Comparison of ENCODE assay signal across 17 cellular contexts in the genomic region with DNA sequence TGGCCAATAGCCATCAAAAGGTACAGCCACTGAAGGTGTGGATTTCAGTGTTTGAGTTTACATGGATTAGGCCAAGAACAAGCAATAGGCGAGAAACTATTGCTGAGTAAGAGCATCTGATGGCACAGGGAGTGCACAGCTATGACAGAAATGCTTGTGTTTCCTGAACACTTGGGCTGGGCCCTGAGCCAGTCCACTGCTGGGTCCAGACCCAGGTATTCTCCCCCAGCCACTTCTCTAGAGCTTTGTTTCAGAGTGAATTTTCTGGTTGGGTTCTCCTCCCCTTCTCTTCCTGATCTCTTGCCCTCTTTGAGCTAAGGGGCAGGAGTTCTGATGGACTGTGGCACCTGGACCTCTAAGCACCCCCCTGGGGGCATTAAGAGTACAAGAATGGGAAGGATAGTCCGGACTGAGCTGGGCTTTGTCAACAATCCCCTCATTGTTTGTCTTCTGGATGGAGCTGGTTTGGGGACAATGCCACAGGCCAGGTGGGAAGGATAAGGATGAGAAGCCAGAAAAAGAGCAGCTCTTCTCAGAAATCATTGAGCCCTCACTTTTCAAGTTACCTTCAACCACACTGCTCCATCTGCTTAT. TPM values are rescaled to one million over a fixed set of nuclear protein-coding genes. Genes with fewer than 3 reads are reported as not detected.
A peak's percentile ranks its signal among the peaks of the same experiment; 100 is the strongest.
DNase-seq lines count a peak whose midpoint lies in the region; ATAC-seq and TF ChIP-seq lines count a peak whose summit lies in the region.
"Had no signal": no experiment of that assay in that cellular context is flagged by ENCODE, and none has a peak within 500 bp of the region (broad histone marks: within the 10 kb centered on the region; RNA-seq: fewer than 3 reads in every experiment).

No MANE protein-coding gene starts in this region.

- H3F3A ChIP-seq in GM23338 (replicated peaks; ENCODE audit: low read depth), result peaks cover 18% of the 10 kb centered on the region

- H3K36me3 ChIP-seq in GM23338 (ENCODE audit: insufficient read depth) (no peaks in the 10 kb centered on the region), heart right ventricle (no peaks in the 10 kb centered on the region)
- H3K36me3 ChIP-seq: BLaER1 treated with 17β-estradiol and CSF1 and Interleukin-3, amounts not matched to agents 10 nM and 100 nM had no signal

- intact Hi-C loops in heart right ventricle (cut with DNase I), result no loop called here

- H3K9me2 ChIP-seq in GM23338 (ENCODE audit: insufficient read depth), result no peaks in the 10 kb centered on the region

- TF ChIP-seq CTCF in GM23338 (conservative IDR thresholded peaks at IDR 0.05; ENCODE audit: low read depth in 2 of 2) (no peak), nephron (IDR thresholded peaks at IDR 0.05; ENCODE audit: unreplicated experiment in 3 of 3) (no peak), GM13976 (IDR thresholded peaks at IDR 0.05; ENCODE audit: borderline replicate concordance, control extremely low read depth, extremely low read depth, insufficient read depth, missing control alignments) (no peak), heart right ventricle (IDR thresholded peaks at IDR 0.05) (no peak)

- no peak overlapping the region for H3K4me2 ChIP-seq in GM23338
- H3K4me2 ChIP-seq: BLaER1 treated with 17β-estradiol and CSF1 and Interleukin-3, amounts not matched to agents 10 nM and 100 nM had no signal

- H2AFZ ChIP-seq in GM23338, result no peak overlapping the region

- H3K9me3 ChIP-seq in heart right ventricle, result no peaks in the 10 kb centered on the region

- no peaks in the 10 kb centered on the region for H3K36me3 Mint-ChIP-seq in GM23338 (ENCODE audit: low read depth)
- peaks cover 1% of the 10 kb centered on the region for H3K36me3 Mint-ChIP-seq in nephron (ENCODE audit: low read depth)
- H3K36me3 Mint-ChIP-seq in T-helper 2 cell treated with Interferon-gamma antibody and Interleukin-4, amounts not matched to agents 5 μg/mL and 100 μg/mL, for 36 hours (ENCODE audit: low read depth), result no peaks in the 10 kb centered on the region
- H3K36me3 Mint-ChIP-seq: CD4-positive, CD25-positive, alpha-beta regulatory T cell had no signal

- no peak overlapping the region for H3K4me3 Mint-ChIP-seq in GM23338
- peak overlapping the region in 2 of 3 experiments; percentile 27 to 48 for H3K4me3 Mint-ChIP-seq in nephron
- no peak overlapping the region for H3K4me3 Mint-ChIP-seq in T-helper 2 cell treated with Interferon-gamma antibody and Interleukin-4, amounts not matched to agents 5 μg/mL and 100 μg/mL, for 36 hours
- H3K4me3 Mint-ChIP-seq: CD4-positive, CD25-positive, alpha-beta regulatory T cell had no signal

- in situ Hi-C loops in GM13976 (cut with MboI; ENCODE audit: low sequenced_read_pairs, unreplicated experiment), result no loop called here

- no peak overlapping the region for H3K27ac ChIP-seq in GM23338 (ENCODE audit: low read depth)
- no peak overlapping the region for H3K27ac ChIP-seq in heart right ventricle
- H3K27ac ChIP-seq: BLaER1 treated with 17β-estradiol and CSF1 and Interleukin-3, amounts not matched to agents 10 nM and 100 nM; HL-60 had no signal

- peaks cover 9% of the 10 kb centered on the region; the same call in 2 of the 3 replicates for H3K4me1 Mint-ChIP-seq in GM23338
- H3K4me1 Mint-ChIP-seq in nephron, result peaks cover 92% of the 10 kb centered on the region
- H3K4me1 Mint-ChIP-seq in T-helper 2 cell treated with Interferon-gamma antibody and Interleukin-4, amounts not matched to agents 5 μg/mL and 100 μg/mL, for 36 hours (ENCODE audit: low read depth), result peaks cover 7% of the 10 kb centered on the region

- H3K4me1 ChIP-seq in GM23338 (ENCODE audit: insufficient read depth) (peaks cover 8% of the 10 kb centered on the region; the same call in 1 of the 2 replicates), heart right ventricle (no peaks in the 10 kb centered on the region)

- 32 to 38% methylated on average over 2 of the region's 2 CpGs for WGBS in heart right ventricle, 2 donors

- H3K9me3 Mint-ChIP-seq in GM23338 (peaks cover 4% of the 10 kb centered on the region; the same call in 2 of the 3 replicates), nephron (no peaks in the 10 kb centered on the region)
- H3K9me3 Mint-ChIP-seq in T-helper 2 cell treated with Interferon-gamma antibody and Interleukin-4, amounts not matched to agents 5 μg/mL and 100 μg/mL, for 36 hours, result no peaks in the 10 kb centered on the region

- H3K27ac Mint-ChIP-seq in GM23338, result no peak overlapping the region
- H3K27ac Mint-ChIP-seq in nephron, result no peak overlapping the region
- H3K27ac Mint-ChIP-seq in T-helper 2 cell treated with Interferon-gamma antibody and Interleukin-4, amounts not matched to agents 5 μg/mL and 100 μg/mL, for 36 hours, result no peak overlapping the region

- H3K27me3 Mint-ChIP-seq in GM23338 (ENCODE audit: insufficient read depth, low read depth, poor library complexity), result peaks cover 100% of the 10 kb centered on the region
- peaks cover 13% of the 10 kb centered on the region for H3K27me3 Mint-ChIP-seq in nephron (ENCODE audit: low read depth)
- H3K27me3 Mint-ChIP-seq in T-helper 2 cell treated with Interferon-gamma antibody and Interleukin-4, amounts not matched to agents 5 μg/mL and 100 μg/mL, for 36 hours (ENCODE audit: low read depth), result peaks cover 90% of the 10 kb centered on the region

- no peak for ATAC-seq in GM23338
- no peak for ATAC-seq in heart right ventricle

- H3K27me3 ChIP-seq in GM23338 (ENCODE audit: insufficient read depth) (peaks cover 100% of the 10 kb centered on the region), heart right ventricle (peaks cover 16 to 99% (median 99%) of the 10 kb centered on the region in 7 donors)

- DNase-seq in GM23338 (ENCODE audit: low spot score) (no peak), NCI-H69 (lab: John Stamatoyannopoulos, UW) (peak; percentile 34), islet precursor cell (peak; percentile 61), NCI-H526 treated with DMSO at 0.1 percent for 48 hours (lab: John Stamatoyannopoulos, UW) (no peak), GM13976 (ENCODE audit: low spot score) (no peak), heart right ventricle (no peak)
- no peak for DNase-seq in T-helper 2 cell treated with Interferon-gamma antibody and Interleukin-4, amounts not matched to agents 5 μg/mL and 100 μg/mL, for 36 hours (ENCODE audit: low spot score)
- DNase-seq: ACHN; CD4-positive, CD25-positive, alpha-beta regulatory T cell; DMS53; GOT3; HCEC 1CT; IMR-90 had no signal

- peaks cover 47% of the 10 kb centered on the region for H4K20me1 ChIP-seq in GM23338 (replicated peaks; ENCODE audit: insufficient read depth)

- H3K4me3 ChIP-seq in GM23338, result no peak overlapping the region
- no peak overlapping the region for H3K4me3 ChIP-seq in heart right ventricle
- H3K4me3 ChIP-seq: BLaER1 treated with 17β-estradiol and CSF1 and Interleukin-3, amounts not matched to agents 10 nM and 100 nM had no signal

- H3K79me2 ChIP-seq in GM23338 (replicated peaks; ENCODE audit: insufficient read depth), result no peaks in the 10 kb centered on the region

TF ChIP-seq in GM23338, 12 proteins besides CTCF, POLR2A, EP300 and RAD21:
- TF ChIP-seq ZNF331 (CRISPR knock-in tag; IDR thresholded peaks at IDR 0.05; ENCODE audit: low read depth) (no peak), EZH2 (IDR thresholded peaks at IDR 0.05; ENCODE audit: low read depth, unreplicated experiment) (peak; percentile 15)

RNA-seq across cellular contexts. Expression of gene HOXC5, which starts 8.3 kb away (rescaled TPM):
- total RNA-seq in GM23338 (2014; rRNA removed; shearing (Covaris generic)), result not detected in 2 replicates
- polyA plus RNA-seq in GM23338 (2016; fragmentation: Nextera tagmentation; extraction: Ambion mirVana), result not detected in 2 replicates
- not detected for total RNA-seq in heart right ventricle
- polyA plus RNA-seq in heart right ventricle, result under 1 TPM in 1 of 2 donors, not detected in 1; 0.01 TPM
- total RNA-seq: A172; CD4-positive, CD25-positive, alpha-beta regulatory T cell; IMR-90 had no signal
- polyA plus RNA-seq: CD4-positive, CD25-positive, alpha-beta regulatory T cell; IMR-90 had no signal

RNA-seq across cellular contexts. Expression of gene HOXC4, which starts 12.4 kb away (rescaled TPM):
- not detected in 2 replicates for total RNA-seq in GM23338 (2014; rRNA removed; shearing (Covaris generic))
- not detected in 2 replicates for polyA plus RNA-seq in GM23338 (2016; fragmentation: Nextera tagmentation; extraction: Ambion mirVana)
- under 1 TPM in 3 of 10 donors, not detected in 7; 0.21 to 0.22 (median 0.21) TPM for total RNA-seq in heart right ventricle
- under 1 TPM in 1 of 2 donors, not detected in 1; 0.03 TPM for polyA plus RNA-seq in heart right ventricle
- total RNA-seq: A172 had no signal

RNA-seq across cellular contexts. Expression of gene HOXC6, which starts 13.0 kb away (rescaled TPM):
- total RNA-seq in GM23338 (2014; rRNA removed; shearing (Covaris generic)), result not detected in 2 replicates
- polyA plus RNA-seq in GM23338 (2016; fragmentation: Nextera tagmentation; extraction: Ambion mirVana) (not detected in 2 replicates), heart right ventricle (under 1 TPM; 0.03 to 0.29 TPM)
- under 1 TPM in 4 of 10 donors, not detected in 6; 0.13 to 0.36 (median 0.18) TPM for total RNA-seq in heart right ventricle
- total RNA-seq: CD4-positive, CD25-positive, alpha-beta regulatory T cell; IMR-90 had no signal
- polyA plus RNA-seq: CD4-positive, CD25-positive, alpha-beta regulatory T cell had no signal

RNA-seq across cellular contexts. Expression of gene HOXC8, which starts 32.4 kb away (rescaled TPM):
- total RNA-seq in GM23338 (2014; rRNA removed; shearing (Covaris generic)), result not detected in 2 replicates
- polyA plus RNA-seq in GM23338 (2016; fragmentation: Nextera tagmentation; extraction: Ambion mirVana) (not detected in 2 replicates), heart right ventricle (not detected)
- not detected for total RNA-seq in heart right ventricle
- total RNA-seq: A172; CD4-positive, CD25-positive, alpha-beta regulatory T cell had no signal
- polyA plus RNA-seq: CD4-positive, CD25-positive, alpha-beta regulatory T cell had no signal

RNA-seq across cellular contexts. Expression of gene HOXC9, which starts 41.2 kb away (rescaled TPM):
- total RNA-seq in GM23338 (2014; rRNA removed; shearing (Covaris generic)), result not detected in 2 replicates
- polyA plus RNA-seq in GM23338 (2016; fragmentation: Nextera tagmentation; extraction: Ambion mirVana) (not detected in 2 replicates), heart right ventricle (not detected)
- total RNA-seq in heart right ventricle, result not detected
- total RNA-seq: CD4-positive, CD25-positive, alpha-beta regulatory T cell; IMR-90 had no signal
- polyA plus RNA-seq: CD4-positive, CD25-positive, alpha-beta regulatory T cell had no signal

Comparison
In these comparisons a context has a peak if more than half of its experiments do, and no peak if none do; other contexts are left out.
1. DNase-seq: peak in NCI-H69 (single experiment) and islet precursor cell (single experiment); none in GM23338 (single experiment), NCI-H526 treated with DMSO at 0.1 percent for 48 hours (single experiment), GM13976 (single experiment), heart right ventricle (0 of 2) and T-helper 2 cell treated with Interferon-gamma antibody and Interleukin-4, amounts not matched to agents 5 μg/mL and 100 μg/mL, for 36 hours (single experiment).
2. H3K4me3 Mint-ChIP-seq: peak in nephron (2 of 3); none in GM23338 (single experiment) and T-helper 2 cell treated with Interferon-gamma antibody and Interleukin-4, amounts not matched to agents 5 μg/mL and 100 μg/mL, for 36 hours (single experiment).